In the genomic region with DNA sequence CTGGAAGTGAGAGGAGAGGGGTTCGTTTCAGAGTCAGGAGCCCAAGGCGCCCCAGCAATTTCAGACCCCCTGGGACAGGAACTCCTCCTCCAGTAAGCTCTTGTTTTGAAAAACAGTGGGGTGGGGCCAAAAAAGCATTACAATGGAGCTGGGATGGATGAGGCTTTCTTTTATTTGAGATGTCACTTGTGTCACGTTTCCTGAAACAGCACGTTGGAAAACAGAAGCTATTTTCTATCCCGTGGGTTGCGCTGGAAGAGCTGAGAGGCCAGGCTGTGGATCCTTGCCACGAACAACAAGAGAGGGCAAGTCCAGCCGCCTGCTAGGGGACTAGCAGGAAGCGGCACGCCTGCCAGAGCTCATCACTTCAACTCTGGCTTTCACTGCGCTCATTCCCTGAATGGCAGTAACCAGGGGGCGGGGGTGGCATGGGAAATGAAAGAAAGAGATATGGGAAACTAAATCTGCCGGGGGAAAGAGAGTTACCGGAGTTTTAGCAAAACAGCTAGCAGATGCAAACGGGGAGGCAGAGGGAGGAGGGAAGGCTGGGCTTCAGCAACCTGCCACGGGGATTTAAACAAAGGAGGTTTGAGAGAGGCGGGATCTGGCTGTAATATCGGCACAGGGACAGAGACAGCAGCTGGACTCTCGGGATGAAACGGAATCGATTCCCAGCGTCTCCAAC, we compare ENCODE assay signal across 8 cellular contexts. TPM values are rescaled to one million over a fixed set of nuclear protein-coding genes. Genes with fewer than 3 reads are reported as not detected.
A peak's percentile ranks its signal among the peaks of the same experiment; 100 is the strongest.
DNase-seq lines count a peak whose midpoint lies in the region; ATAC-seq and TF ChIP-seq lines count a peak whose summit lies in the region.

No MANE protein-coding gene starts in this region.

- DNase-seq in NCI-H2081 (lab: John Stamatoyannopoulos, UW) (peak; percentile 78 to 88), NCI-H2081 treated with DMSO at 0.1 percent for 48 hours (lab: John Stamatoyannopoulos, UW) (no peak), amygdala (lab: John Stamatoyannopoulos, UW) (peak in 44 of 56 donors; percentile 6 to 70 (median 34)), left cardiac atrium (peak; percentile 79), posterior cingulate gyrus (peak in 8 of 10 donors; percentile 13 to 91 (median 54)), GM13976 (ENCODE audit: low spot score) (no peak)
- DNase-seq in activated naive CD8-positive, alpha-beta T cell treated with anti-CD3 and anti-CD28 coated beads for 36 hours, result no peak

- H3K27me3 Mint-ChIP-seq in activated naive CD8-positive, alpha-beta T cell treated with anti-CD3 and anti-CD28 coated beads for 36 hours, result no peaks in the 10 kb centered on the region

- no peak overlapping the region for H3K4me3 Mint-ChIP-seq in activated naive CD8-positive, alpha-beta T cell treated with anti-CD3 and anti-CD28 coated beads for 36 hours

- in situ Hi-C loops in GM13976 (cut with MboI; ENCODE audit: low sequenced_read_pairs, unreplicated experiment), result no loop called here

- H3K27ac Mint-ChIP-seq in activated naive CD8-positive, alpha-beta T cell treated with anti-CD3 and anti-CD28 coated beads for 36 hours, result no peak overlapping the region

- no peak for TF ChIP-seq CTCF in GM13976 (IDR thresholded peaks at IDR 0.05; ENCODE audit: borderline replicate concordance, control extremely low read depth, extremely low read depth, insufficient read depth, missing control alignments)

- ATAC-seq in left cardiac atrium (peak; percentile 94 to 95), GM18502 (IDR thresholded peaks at IDR 0.05; ENCODE audit: poor library complexity, unreplicated experiment) (no peak)

- no peaks in the 10 kb centered on the region for H3K4me1 Mint-ChIP-seq in activated naive CD8-positive, alpha-beta T cell treated with anti-CD3 and anti-CD28 coated beads for 36 hours

- intact Hi-C loops in left cardiac atrium (cut with DNase I), result no loop called here
- intact Hi-C loops in posterior cingulate gyrus (cut with DNase I), result no loop called here

- no peaks in the 10 kb centered on the region for H3K9me3 Mint-ChIP-seq in activated naive CD8-positive, alpha-beta T cell treated with anti-CD3 and anti-CD28 coated beads for 36 hours

- peaks cover 12% of the 10 kb centered on the region for H3K36me3 Mint-ChIP-seq in activated naive CD8-positive, alpha-beta T cell treated with anti-CD3 and anti-CD28 coated beads for 36 hours

RNA-seq across cellular contexts. Expression of a gene that starts 34.6 kb away (rescaled TPM):
- 1 to 10 TPM; 3.5 to 4.1 TPM for total RNA-seq in left cardiac atrium
- 1 to 10 TPM; 4.1 to 4.3 TPM for total RNA-seq in activated naive CD8-positive, alpha-beta T cell treated with anti-CD3 and anti-CD28 coated beads for 36 hours

Comparison
In these comparisons a context has a peak if more than half of its experiments do, and no peak if none do; other contexts are left out.
1. DNase-seq: peak in NCI-H2081 (2 of 2), amygdala (44 of 56), left cardiac atrium (single experiment) and posterior cingulate gyrus (8 of 10); none in NCI-H2081 treated with DMSO at 0.1 percent for 48 hours (single experiment), activated naive CD8-positive, alpha-beta T cell treated with anti-CD3 and anti-CD28 coated beads for 36 hours (single experiment) and GM13976 (single experiment).